In the genomic region with DNA sequence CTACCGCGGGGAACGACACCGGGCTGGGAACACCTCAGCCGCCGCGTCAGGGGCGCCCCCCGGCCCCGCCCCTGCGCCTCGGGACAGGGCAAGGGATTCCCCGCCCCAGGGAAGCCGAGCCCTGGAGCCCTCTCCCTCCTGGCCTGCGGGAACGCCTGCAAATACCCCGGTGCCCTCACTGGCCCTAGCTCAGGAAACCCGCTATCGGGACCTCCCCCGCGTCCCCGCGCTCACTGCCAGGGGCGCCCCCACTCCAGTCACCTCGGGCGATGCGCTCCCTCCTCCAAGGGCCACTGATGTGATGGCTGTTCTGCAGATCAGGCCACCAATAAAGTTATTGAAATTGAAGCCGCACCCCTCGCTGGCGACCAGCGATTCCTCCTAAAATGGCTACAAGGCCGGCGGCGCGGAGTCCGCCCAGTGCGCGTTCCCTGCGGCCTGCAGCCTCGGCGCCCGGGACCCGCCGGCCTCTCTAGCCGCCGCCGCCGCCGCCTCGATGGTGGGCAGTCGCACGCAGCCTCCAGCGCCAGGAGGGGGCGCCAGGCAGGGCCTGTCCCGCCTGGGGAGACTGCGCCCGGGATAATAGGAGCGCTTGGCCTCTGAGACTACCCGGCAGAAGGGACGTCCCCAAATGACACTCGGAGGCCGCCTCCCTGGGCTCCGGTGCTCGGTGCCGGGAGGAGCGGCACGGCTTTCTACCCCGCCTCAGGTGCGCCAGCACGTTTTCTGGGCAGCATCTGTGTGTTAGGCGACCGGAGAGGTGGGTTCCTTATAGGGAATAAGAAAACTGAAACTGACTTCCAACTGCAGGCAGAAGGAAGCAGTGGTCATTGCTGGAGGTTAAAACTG, we compare ENCODE assay signal across 8 cellular contexts. TPM values are rescaled to one million over a fixed set of nuclear protein-coding genes. Genes with fewer than 3 reads are reported as not detected.
A peak's percentile ranks its signal among the peaks of the same experiment; 100 is the strongest.
DNase-seq lines count a peak whose midpoint lies in the region.

A gene with protein sequence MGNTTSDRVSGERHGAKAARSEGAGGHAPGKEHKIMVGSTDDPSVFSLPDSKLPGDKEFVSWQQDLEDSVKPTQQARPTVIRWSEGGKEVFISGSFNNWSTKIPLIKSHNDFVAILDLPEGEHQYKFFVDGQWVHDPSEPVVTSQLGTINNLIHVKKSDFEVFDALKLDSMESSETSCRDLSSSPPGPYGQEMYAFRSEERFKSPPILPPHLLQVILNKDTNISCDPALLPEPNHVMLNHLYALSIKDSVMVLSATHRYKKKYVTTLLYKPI (minus strand): TSS at position 303 of the 849 bp plus-strand sequence. CDS start 326 bp downstream, outside the sequence.

- no peaks in the 10 kb centered on the region for H3K27me3 ChIP-seq in MG63
- no peaks in the 10 kb centered on the region for H3K27me3 ChIP-seq in neuron (ENCODE audit: insufficient read depth, low read length)

- peak within 1 kb of the TSS; percentile 97 for H2AFZ ChIP-seq in neuron (ENCODE audit: low read depth, low read length)

- no peaks in the 10 kb centered on the region for H3K9me3 ChIP-seq in MG63
- H3K9me3 ChIP-seq in neuron (ENCODE audit: low read length) = no peaks in the 10 kb centered on the region

- H3K36me3 ChIP-seq in MG63 (peaks cover 3% of the 10 kb centered on the region; the same call in 1 of the 2 replicates), neuron (ENCODE audit: insufficient read depth, low read length) (peaks cover 5% of the 10 kb centered on the region)

- DNase-seq in GM04503 (ENCODE audit: low read depth) (peak; percentile 76), HCEC 1CT (peak; percentile 98), MG63 (peak; percentile 97), SIG-M5 (lab: John Stamatoyannopoulos, UW) (peak; percentile 82), foreskin melanocyte (peak; percentile 91), stromal cell of bone marrow (ENCODE audit: low read depth) (peak; percentile 94)
- DNase-seq in activated naive CD4-positive, alpha-beta T cell (lab: John Stamatoyannopoulos, UW) = peak; percentile 62 to 77 (median 66)

- H3K4me1 ChIP-seq in neuron (ENCODE audit: insufficient read depth, low read length) = peaks cover 22% of the 10 kb centered on the region

- peak within 1 kb of the TSS; percentile 85 for H3K4me3 ChIP-seq in MG63
- H3K4me3 ChIP-seq in neuron (ENCODE audit: low read length) = peak within 1 kb of the TSS; percentile 82

RNA-seq across cellular contexts. Expression of the gene that starts here (rescaled TPM):
- 9.5 and 16.0 TPM in 2 replicates for total RNA-seq in MG63 (2014; rRNA removed; shearing (Covaris generic); ENCODE audit: low replicate concordance)

Comparison
In these comparisons a context has a peak if more than half of its experiments do, and no peak if none do; other contexts are left out.
1. Peak in every context shown above with its lines: DNase-seq and H3K4me3 ChIP-seq.